Comparison of ENCODE assay signal across 1 cellular context in genomic region chr15:77609558-77609957, GRCh38.
TF ChIP-seq lines count a peak whose summit lies in the region.

No MANE protein-coding gene starts in this region.

TF ChIP-seq in H1, 55 proteins besides CTCF, POLR2A, EP300 and RAD21:
- no peak for TF ChIP-seq KDM5A (IDR thresholded peaks at IDR 0.05; ENCODE audit: low read length)
- TF ChIP-seq CHD7 (IDR thresholded peaks at IDR 0.05; ENCODE audit: insufficient replicate concordance, low read length), result no peak
- TF ChIP-seq HDAC2 (IDR thresholded peaks at IDR 0.05; ENCODE audit: borderline replicate concordance in 1 of 2, low read depth in 2 of 2, low read length in 2 of 2), result no peak
- TF ChIP-seq HDAC6 (IDR thresholded peaks at IDR 0.05; ENCODE audit: low read depth, low read length), result no peak
- TF ChIP-seq CHD1 (IDR thresholded peaks at IDR 0.05; ENCODE audit: low read depth, low read length), result no peak
- no peak for TF ChIP-seq CREB1 (IDR thresholded peaks at IDR 0.05)
- no peak for TF ChIP-seq BACH1 (IDR thresholded peaks at IDR 0.05; ENCODE audit: low read length)
- TF ChIP-seq TAF7 (optimal IDR thresholded peaks at IDR 0.05; ENCODE audit: borderline replicate concordance, low read depth, low read length), result no peak
- no peak for TF ChIP-seq GTF2F1 (IDR thresholded peaks at IDR 0.05; ENCODE audit: borderline replicate concordance, low read depth, low read length)
- TF ChIP-seq MAFK (IDR thresholded peaks at IDR 0.05; ENCODE audit: low read depth, low read length), result no peak
- TF ChIP-seq CBX8 (IDR thresholded peaks at IDR 0.05; ENCODE audit: borderline replicate concordance, low read depth, low read length), result no peak
- TF ChIP-seq ZNF274 (IDR thresholded peaks at IDR 0.05; ENCODE audit: borderline replicate concordance, extremely low read depth, low read length), result no peak
- TF ChIP-seq GABPA (IDR thresholded peaks at IDR 0.05; ENCODE audit: borderline replicate concordance, insufficient read depth, low read length), result no peak
- no peak for TF ChIP-seq RBBP5 (IDR thresholded peaks at IDR 0.05; ENCODE audit: borderline replicate concordance, low read depth, low read length)
- TF ChIP-seq ASH2L (IDR thresholded peaks at IDR 0.05; ENCODE audit: low read length), result no peak
